In genomic region chr21:33444499-33444898, GRCh38 we compare ENCODE assay signal across 14 cellular contexts.
"Had no signal": no experiment of that assay in that cellular context is flagged by ENCODE, and none has a peak within 500 bp of the region (broad histone marks: within the 10 kb centered on the region; RNA-seq: fewer than 3 reads in every experiment).

No MANE protein-coding gene starts in this region.

- H3K4me3 ChIP-seq: dorsolateral prefrontal cortex, pancreas, SK-N-MC, skin epidermis, tibial nerve had no signal

- DNase-seq: activated effector memory CD4-positive, alpha-beta T cell treated with anti-CD3 and anti-CD28 coated beads, Interleukin-2, amount 50 U/mL, for 16 hours; activated T-cell treated with anti-CD3 and anti-CD28 coated beads, Interleukin-2, amount 50 U/mL, for 4 hours; cerebellar nuclear complex; dorsolateral prefrontal cortex; glutamatergic neuron; pancreas had no signal

- H3K27ac ChIP-seq: brain microvascular endothelial cell, pancreas, SK-N-MC had no signal

- H3K9me3 ChIP-seq: pancreas, tibial nerve had no signal

- H3K4me1 Mint-ChIP-seq: immature natural killer cell, neural crest cell had no signal

- H3K36me3 Mint-ChIP-seq: activated naive CD4-positive, alpha-beta T cell treated with anti-CD3 and anti-CD28 coated beads, Interleukin-2, amount 50 U/mL, for 72 hours had no signal

- H3K27me3 ChIP-seq: brain microvascular endothelial cell, dorsolateral prefrontal cortex, pancreas, tibial nerve had no signal

- H3K9me3 Mint-ChIP-seq: activated naive CD4-positive, alpha-beta T cell treated with anti-CD3 and anti-CD28 coated beads, Interleukin-2, amount 50 U/mL, for 72 hours; activated T-cell treated with anti-CD3 and anti-CD28 coated beads, Interleukin-2, amount 50 U/mL, for 4 hours; immature natural killer cell; neural crest cell had no signal

- H3K27me3 Mint-ChIP-seq: activated CD8-positive, alpha-beta memory T cell treated with anti-CD3 and anti-CD28 coated beads, Interleukin-2, amount 10 ng/mL, durations not matched to agents 7 days and 5 days had no signal

- H3K4me3 Mint-ChIP-seq: activated CD8-positive, alpha-beta memory T cell treated with anti-CD3 and anti-CD28 coated beads, Interleukin-2, amount 10 ng/mL, durations not matched to agents 7 days and 5 days; activated T-cell treated with anti-CD3 and anti-CD28 coated beads, Interleukin-2, amount 50 U/mL, for 4 hours; immature natural killer cell; neural crest cell had no signal

- H3K4me1 ChIP-seq: pancreas had no signal

- H3K27ac Mint-ChIP-seq: activated CD8-positive, alpha-beta memory T cell treated with anti-CD3 and anti-CD28 coated beads, Interleukin-2, amount 10 ng/mL, durations not matched to agents 7 days and 5 days; immature natural killer cell had no signal

- H3K36me3 ChIP-seq: brain microvascular endothelial cell, pancreas had no signal
